33 cellular contexts compared by ENCODE assay signal in the genomic region with DNA sequence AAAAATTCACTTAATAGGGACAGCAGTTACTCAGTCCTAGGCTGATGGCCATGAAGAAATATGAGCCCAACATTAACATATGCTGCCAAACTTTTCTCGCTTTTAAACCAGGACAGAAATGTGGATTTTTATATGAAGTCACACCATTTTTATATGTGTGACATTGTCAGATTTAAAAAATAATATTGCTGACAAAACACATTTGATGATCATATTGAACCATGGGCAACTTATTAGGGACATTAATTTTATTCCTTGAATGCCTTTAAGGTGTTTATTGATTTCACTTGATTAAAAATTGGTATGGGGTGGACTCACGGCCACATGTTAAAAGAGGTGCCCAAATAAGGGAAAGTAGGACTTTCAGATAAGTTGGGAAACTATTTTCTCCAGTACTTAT.
"Had no signal": no experiment of that assay in that cellular context is flagged by ENCODE, and none has a peak within 500 bp of the region (broad histone marks: within the 10 kb centered on the region; RNA-seq: fewer than 3 reads in every experiment).

No MANE protein-coding gene starts in this region.

- H3K9me3 Mint-ChIP-seq: activated B cell treated with CpG ODN at 0.5 μM for 24 hours; activated CD4-positive, alpha-beta memory T cell treated with anti-CD3 and anti-CD28 coated beads for 36 hours; activated CD4-positive, alpha-beta T cell treated with anti-CD3 and anti-CD28 coated beads, Interleukin-2, amount 10 ng/mL, durations not matched to agents 24 days and 14 days; activated CD8-positive, alpha-beta T cell treated with anti-CD3 and anti-CD28 coated beads for 36 hours; activated naive CD4-positive, alpha-beta T cell treated with anti-CD3 and anti-CD28 coated beads for 36 hours; activated naive CD4-positive, alpha-beta T cell treated with anti-CD3 and anti-CD28 coated beads, Interleukin-2, amount 50 U/mL, for 72 hours; activated naive CD8-positive, alpha-beta T cell treated with anti-CD3 and anti-CD28 coated beads for 36 hours; activated T-cell treated with anti-CD3 and anti-CD28 coated beads, Interleukin-2, amount 50 U/mL, for 4 hours; activated T-cell treated with anti-CD3 and anti-CD28 coated beads, Interleukin-2, amount 50 U/mL, for 72 hours; activated T-helper 1 cell treated with anti-CD3 and anti-CD28 coated beads, Interleukin-12 subunit alpha, Interleukin-12 subunit beta, Interleukin-2, Interleukin-4 antibody, amounts not matched to agents 30 ng/mL and 10 ng/mL and 1 ng/mL, durations not matched to agents 14 hours and 24 hours and 36 hours; activated T-helper 17 cell treated with anti-CD3 and anti-CD28 coated beads, Interleukin-2, amount 50 U/mL, for 72 hours; T-cell had no signal

- ATAC-seq: activated CD8-positive, alpha-beta T cell treated with anti-CD3 and anti-CD28 coated beads for 36 hours; activated naive CD4-positive, alpha-beta T cell treated with anti-CD3 and anti-CD28 coated beads, Interleukin-2, amount 50 U/mL, for 72 hours; activated T-cell treated with anti-CD3 and anti-CD28 coated beads, Interleukin-2, amount 50 U/mL, for 4 hours; activated T-cell treated with anti-CD3 and anti-CD28 coated beads, Interleukin-2, amount 50 U/mL, for 72 hours; activated T-helper 17 cell treated with anti-CD3 and anti-CD28 coated beads, Interleukin-2, amount 50 U/mL, for 72 hours; body of pancreas; T-cell; T-helper 17 cell had no signal

- H3K4me3 Mint-ChIP-seq: activated B cell treated with CpG ODN at 0.5 μM for 24 hours; activated CD4-positive, alpha-beta memory T cell treated with anti-CD3 and anti-CD28 coated beads for 36 hours; activated CD4-positive, alpha-beta T cell treated with anti-CD3 and anti-CD28 coated beads, Interleukin-2, amount 10 ng/mL, durations not matched to agents 24 days and 14 days; activated CD8-positive, alpha-beta T cell treated with anti-CD3 and anti-CD28 coated beads for 36 hours; activated naive CD4-positive, alpha-beta T cell treated with anti-CD3 and anti-CD28 coated beads for 36 hours; activated naive CD8-positive, alpha-beta T cell treated with anti-CD3 and anti-CD28 coated beads for 36 hours; activated T-cell treated with anti-CD3 and anti-CD28 coated beads, Interleukin-2, amount 50 U/mL, for 4 hours; activated T-cell treated with anti-CD3 and anti-CD28 coated beads, Interleukin-2, amount 50 U/mL, for 72 hours; activated T-helper 1 cell treated with anti-CD3 and anti-CD28 coated beads, Interleukin-12 subunit alpha, Interleukin-12 subunit beta, Interleukin-2, Interleukin-4 antibody, amounts not matched to agents 30 ng/mL and 10 ng/mL and 1 ng/mL, durations not matched to agents 14 hours and 24 hours and 36 hours; activated T-helper 17 cell treated with anti-CD3 and anti-CD28 coated beads, Interleukin-2, amount 50 U/mL, for 72 hours; T-cell; T-helper 17 cell had no signal

- H3K27me3 ChIP-seq: adrenal gland, body of pancreas, brain microvascular endothelial cell, breast epithelium had no signal

- H3K27ac ChIP-seq: adrenal gland, body of pancreas, brain microvascular endothelial cell, breast epithelium, VCaP had no signal

- H3K4me3 ChIP-seq: adrenal gland, body of pancreas, breast epithelium had no signal

- H3K4me1 ChIP-seq: breast epithelium had no signal

- H3K27ac Mint-ChIP-seq: activated CD4-positive, alpha-beta memory T cell treated with anti-CD3 and anti-CD28 coated beads for 36 hours; activated CD4-positive, alpha-beta T cell treated with anti-CD3 and anti-CD28 coated beads, Interleukin-2, amount 10 ng/mL, durations not matched to agents 24 days and 14 days; activated CD8-positive, alpha-beta T cell treated with anti-CD3 and anti-CD28 coated beads for 36 hours; activated naive CD4-positive, alpha-beta T cell treated with anti-CD3 and anti-CD28 coated beads for 36 hours; activated naive CD4-positive, alpha-beta T cell treated with anti-CD3 and anti-CD28 coated beads, Interleukin-2, amount 50 U/mL, for 72 hours; activated naive CD8-positive, alpha-beta T cell treated with anti-CD3 and anti-CD28 coated beads for 36 hours; activated T-cell treated with anti-CD3 and anti-CD28 coated beads, Interleukin-2, amount 50 U/mL, for 72 hours; activated T-helper 1 cell treated with anti-CD3 and anti-CD28 coated beads, Interleukin-12 subunit alpha, Interleukin-12 subunit beta, Interleukin-2, Interleukin-4 antibody, amounts not matched to agents 30 ng/mL and 10 ng/mL and 1 ng/mL, durations not matched to agents 14 hours and 24 hours and 36 hours; activated T-helper 17 cell treated with anti-CD3 and anti-CD28 coated beads, Interleukin-2, amount 50 U/mL, for 72 hours; T-cell; T-helper 17 cell had no signal

- DNase-seq: activated B cell treated with CpG ODN at 0.5 μM for 24 hours; activated CD4-positive, alpha-beta memory T cell treated with anti-CD3 and anti-CD28 coated beads for 36 hours; activated CD4-positive, alpha-beta T cell treated with anti-CD3 and anti-CD28 coated beads for 4 hours; activated CD4-positive, alpha-beta T cell treated with anti-CD3 and anti-CD28 coated beads, Interleukin-2, amount 10 ng/mL, durations not matched to agents 24 days and 14 days; activated CD4-positive, alpha-beta T cell treated with anti-CD3 and anti-CD28 coated beads, Interleukin-2, amount 50 U/mL, for 1 hour; activated CD4-positive, alpha-beta T cell treated with anti-CD3 and anti-CD28 coated beads, Interleukin-2, amount 50 U/mL, for 4 hours; activated CD4-positive, CD25-positive, alpha-beta regulatory T cell treated with anti-CD3 and anti-CD28 coated beads, Interleukin-2, amount 50 U/mL, for 72 hours; activated CD8-positive, alpha-beta memory T cell treated with anti-CD3 and anti-CD28 coated beads, Interleukin-2, amount 50 U/mL, for 4 hours; activated CD8-positive, alpha-beta T cell treated with anti-CD3 and anti-CD28 coated beads for 36 hours; activated effector memory CD4-positive, alpha-beta T cell treated with anti-CD3 and anti-CD28 coated beads, Interleukin-2, amount 50 U/mL, for 16 hours; activated gamma-delta T cell treated with Interleukin-2 at 50 U/mL for 16 hours; activated naive CD4-positive, alpha-beta T cell; activated naive CD4-positive, alpha-beta T cell treated with anti-CD3 and anti-CD28 coated beads for 36 hours; activated naive CD4-positive, alpha-beta T cell treated with anti-CD3 and anti-CD28 coated beads, Interleukin-2, amount 50 U/mL, for 16 hours; activated naive CD8-positive, alpha-beta T cell treated with anti-CD3 and anti-CD28 coated beads for 36 hours; activated T-cell treated with anti-CD3 and anti-CD28 coated beads for 4 hours; activated T-cell treated with anti-CD3 and anti-CD28 coated beads, Interleukin-2, amount 50 U/mL, for 1 hour; activated T-cell treated with anti-CD3 and anti-CD28 coated beads, Interleukin-2, amount 50 U/mL, for 4 hours; activated T-cell treated with anti-CD3 and anti-CD28 coated beads, Interleukin-2, amount 50 U/mL, for 72 hours; adrenal gland; amniotic stem cell; aorta; body of pancreas; brain microvascular endothelial cell; central memory CD4-positive, alpha-beta T cell; T-cell; T-helper 17 cell had no signal

- H3K27me3 Mint-ChIP-seq: activated B cell treated with CpG ODN at 0.5 μM for 24 hours; activated CD4-positive, alpha-beta memory T cell treated with anti-CD3 and anti-CD28 coated beads for 36 hours; activated CD4-positive, alpha-beta T cell treated with anti-CD3 and anti-CD28 coated beads, Interleukin-2, amount 10 ng/mL, durations not matched to agents 24 days and 14 days; activated CD8-positive, alpha-beta T cell treated with anti-CD3 and anti-CD28 coated beads for 36 hours; activated naive CD8-positive, alpha-beta T cell treated with anti-CD3 and anti-CD28 coated beads for 36 hours; activated T-helper 17 cell treated with anti-CD3 and anti-CD28 coated beads, Interleukin-2, amount 50 U/mL, for 72 hours; T-cell; T-helper 17 cell had no signal

- H3K9me3 ChIP-seq: adrenal gland, body of pancreas, breast epithelium had no signal

- FAIRE-seq: astrocyte had no signal

- H3K36me3 ChIP-seq: brain microvascular endothelial cell, breast epithelium had no signal
